In genomic region chr12:78062781-78063180, GRCh38 we compare ENCODE assay signal across 14 cellular contexts.
DNase-seq lines count a peak whose midpoint lies in the region; ATAC-seq and TF ChIP-seq lines count a peak whose summit lies in the region.
"Had no signal": no experiment of that assay in that cellular context is flagged by ENCODE, and none has a peak within 500 bp of the region (broad histone marks: within the 10 kb centered on the region; RNA-seq: fewer than 3 reads in every experiment).

No MANE protein-coding gene starts in this region.

- intact Hi-C loops in dorsolateral prefrontal cortex (cut with DNase I), result no loop called here
- intact Hi-C loops in activated CD8-positive, alpha-beta T cell treated with anti-CD3 and anti-CD28 coated beads for 36 hours (cut with micrococcal nuclease), result no loop called here

- H3K9me3 ChIP-seq in gastroesophageal sphincter, result no peaks in the 10 kb centered on the region

- DNase-seq in AG20443 (ENCODE audit: low spot score) (peak; percentile 26), HT1080 (ENCODE audit: low read depth) (peak; percentile 46), dorsolateral prefrontal cortex (peak in 7 of 10 donors; percentile 28 to 66 (median 46)), mesothelial cell of epicardium (ENCODE audit: low spot score in 2 of 2, unreplicated experiment in 2 of 2) (no peak), HPDE6-E6E7 (ENCODE audit: extremely low spot score) (no peak)
- DNase-seq in activated CD8-positive, alpha-beta T cell treated with anti-CD3 and anti-CD28 coated beads for 36 hours, result no peak
- DNase-seq: activated CD4-positive, alpha-beta T cell treated with anti-CD3 and anti-CD28 coated beads, Interleukin-2, amount 10 ng/mL, durations not matched to agents 24 days and 14 days; activated gamma-delta T cell treated with Interleukin-2 at 50 U/mL for 16 hours; DND-41; NCI-H187 treated with DMSO at 0.1 percent for 48 hours; SHP77 treated with DMSO at 0.1 percent for 48 hours had no signal

- TF ChIP-seq POLR2A in gastroesophageal sphincter (IDR thresholded peaks at IDR 0.05), result no peak

- ATAC-seq in activated CD8-positive, alpha-beta T cell treated with anti-CD3 and anti-CD28 coated beads for 36 hours, result no peak
- ATAC-seq in gastroesophageal sphincter (no peak), GM19324 (IDR thresholded peaks at IDR 0.05; ENCODE audit: low FRiP score, unreplicated experiment) (no peak)
- ATAC-seq: stimulated activated effector memory CD8-positive, alpha-beta T cell treated with anti-CD3 and anti-CD28 coated beads, Interleukin-12 subunit alpha, Interleukin-12 subunit beta, amount 100 ng/mL, for 72 hours had no signal

- H3K36me3 ChIP-seq in gastroesophageal sphincter, result no peaks in the 10 kb centered on the region

- H3K27me3 Mint-ChIP-seq in mesothelial cell of epicardium (ENCODE audit: low read depth), result no peaks in the 10 kb centered on the region
- H3K27me3 Mint-ChIP-seq in activated CD8-positive, alpha-beta T cell treated with anti-CD3 and anti-CD28 coated beads for 36 hours, result no peaks in the 10 kb centered on the region
- H3K27me3 Mint-ChIP-seq: activated CD4-positive, alpha-beta T cell treated with anti-CD3 and anti-CD28 coated beads, Interleukin-2, amount 10 ng/mL, durations not matched to agents 24 days and 14 days had no signal

- H3K27ac ChIP-seq in dorsolateral prefrontal cortex (peak overlapping the region in 1 of 59 donors; percentile 2), gastroesophageal sphincter (no peak overlapping the region)

- H3K36me3 Mint-ChIP-seq in mesothelial cell of epicardium, result no peaks in the 10 kb centered on the region
- no peaks in the 10 kb centered on the region for H3K36me3 Mint-ChIP-seq in activated CD8-positive, alpha-beta T cell treated with anti-CD3 and anti-CD28 coated beads for 36 hours (ENCODE audit: low read depth)
- H3K36me3 Mint-ChIP-seq: stimulated activated effector memory CD8-positive, alpha-beta T cell treated with anti-CD3 and anti-CD28 coated beads, Interleukin-12 subunit alpha, Interleukin-12 subunit beta, amount 100 ng/mL, for 72 hours had no signal

- TF ChIP-seq CTCF in dorsolateral prefrontal cortex (IDR thresholded peaks at IDR 0.05 in 54 of 56, conservative IDR thresholded peaks at IDR 0.05 in 2 of 56; ENCODE audit: low read depth in 1 of 56, partially characterized antibody in 56 of 56) (no peak), mesothelial cell of epicardium (IDR thresholded peaks at IDR 0.05; ENCODE audit: unreplicated experiment) (no peak), gastroesophageal sphincter (IDR thresholded peaks at IDR 0.05) (no peak)
- no peak for TF ChIP-seq CTCF in activated CD8-positive, alpha-beta T cell treated with anti-CD3 and anti-CD28 coated beads for 36 hours (IDR thresholded peaks at IDR 0.05)

- H3K4me3 ChIP-seq in dorsolateral prefrontal cortex (no peak overlapping the region), gastroesophageal sphincter (no peak overlapping the region)

- peak overlapping the region; percentile 87 for H3K27ac Mint-ChIP-seq in mesothelial cell of epicardium
- H3K27ac Mint-ChIP-seq in activated CD8-positive, alpha-beta T cell treated with anti-CD3 and anti-CD28 coated beads for 36 hours, result no peak overlapping the region
- H3K27ac Mint-ChIP-seq: activated CD4-positive, alpha-beta T cell treated with anti-CD3 and anti-CD28 coated beads, Interleukin-2, amount 10 ng/mL, durations not matched to agents 24 days and 14 days; stimulated activated effector memory CD8-positive, alpha-beta T cell treated with anti-CD3 and anti-CD28 coated beads, Interleukin-12 subunit alpha, Interleukin-12 subunit beta, amount 100 ng/mL, for 72 hours had no signal

- H3K4me3 Mint-ChIP-seq in mesothelial cell of epicardium, result no peak overlapping the region
- no peak overlapping the region for H3K4me3 Mint-ChIP-seq in activated CD8-positive, alpha-beta T cell treated with anti-CD3 and anti-CD28 coated beads for 36 hours
- H3K4me3 Mint-ChIP-seq: activated CD4-positive, alpha-beta T cell treated with anti-CD3 and anti-CD28 coated beads, Interleukin-2, amount 10 ng/mL, durations not matched to agents 24 days and 14 days; stimulated activated effector memory CD8-positive, alpha-beta T cell treated with anti-CD3 and anti-CD28 coated beads, Interleukin-12 subunit alpha, Interleukin-12 subunit beta, amount 100 ng/mL, for 72 hours had no signal

- CTCF ChIA-PET in activated CD8-positive, alpha-beta T cell treated with anti-CD3 and anti-CD28 coated beads for 36 hours (lab: Charles Lee), result no interaction called here

- POLR2A ChIA-PET in activated CD8-positive, alpha-beta T cell treated with anti-CD3 and anti-CD28 coated beads for 36 hours (lab: Charles Lee), result no interaction called here

- peaks cover 35% of the 10 kb centered on the region for H3K4me1 Mint-ChIP-seq in mesothelial cell of epicardium
- no peaks in the 10 kb centered on the region for H3K4me1 Mint-ChIP-seq in activated CD8-positive, alpha-beta T cell treated with anti-CD3 and anti-CD28 coated beads for 36 hours (ENCODE audit: low read depth)
- H3K4me1 Mint-ChIP-seq: activated CD4-positive, alpha-beta T cell treated with anti-CD3 and anti-CD28 coated beads, Interleukin-2, amount 10 ng/mL, durations not matched to agents 24 days and 14 days; stimulated activated effector memory CD8-positive, alpha-beta T cell treated with anti-CD3 and anti-CD28 coated beads, Interleukin-12 subunit alpha, Interleukin-12 subunit beta, amount 100 ng/mL, for 72 hours had no signal

- TF ChIP-seq EP300 in gastroesophageal sphincter (IDR thresholded peaks at IDR 0.05), result no peak

- H3K4me1 ChIP-seq in gastroesophageal sphincter, result peaks cover 0 to 6% (median 0%) of the 10 kb centered on the region in 3 donors

- no peaks in the 10 kb centered on the region for H3K9me3 Mint-ChIP-seq in mesothelial cell of epicardium
- no peaks in the 10 kb centered on the region for H3K9me3 Mint-ChIP-seq in activated CD8-positive, alpha-beta T cell treated with anti-CD3 and anti-CD28 coated beads for 36 hours
- H3K9me3 Mint-ChIP-seq: activated CD4-positive, alpha-beta T cell treated with anti-CD3 and anti-CD28 coated beads, Interleukin-2, amount 10 ng/mL, durations not matched to agents 24 days and 14 days had no signal

- H3K27me3 ChIP-seq in dorsolateral prefrontal cortex (no peaks in the 10 kb centered on the region), gastroesophageal sphincter (no peaks in the 10 kb centered on the region)

Comparison
In these comparisons a context has a peak if more than half of its experiments do, and no peak if none do; other contexts are left out.
1. DNase-seq: peak in AG20443 (single experiment), HT1080 (single experiment) and dorsolateral prefrontal cortex (7 of 10); none in mesothelial cell of epicardium (0 of 2), activated CD8-positive, alpha-beta T cell treated with anti-CD3 and anti-CD28 coated beads for 36 hours (single experiment) and HPDE6-E6E7 (single experiment).